ENCODE assay signal across 15 cellular contexts in genomic region chr2:34104601-34105000, GRCh38.
DNase-seq lines count a peak whose midpoint lies in the region; ATAC-seq, FAIRE-seq and TF ChIP-seq lines count a peak whose summit lies in the region.
"Had no signal": no experiment of that assay in that cellular context is flagged by ENCODE, and none has a peak within 500 bp of the region (broad histone marks: within the 10 kb centered on the region; RNA-seq: fewer than 3 reads in every experiment).

No MANE protein-coding gene starts in this region.

- no peaks in the 10 kb centered on the region for H3K9me1 ChIP-seq in keratinocyte (ENCODE audit: control insufficient read depth, extremely low read depth, insufficient read depth, low read length)

- intact Hi-C loops in mammary epithelial cell (cut with micrococcal nuclease): loop anchor here (5.0 kb wide), 1 partner anchor 448 kb away; no protein-coding TSS in a partner anchor
- intact Hi-C loops in stomach (cut with DNase I; ENCODE audit: low total_unique reads): no loop called here

- H3K4me3 ChIP-seq in SK-N-SH (ENCODE audit: low read depth in 2 of 2, low read length in 1 of 2) (no peak overlapping the region), mammary epithelial cell (replicated peaks in 1 of 3; ENCODE audit: insufficient read depth in 1 of 3, low read depth in 2 of 3, low read length in 3 of 3) (no peak overlapping the region), keratinocyte (ENCODE audit: control insufficient read depth in 2 of 3, extremely low read depth in 1 of 3, insufficient read depth in 2 of 3, low read depth in 1 of 3, low read length in 3 of 3) (peak overlapping the region in 2 of 3 experiments; percentile 11), stomach (no peak overlapping the region)
- H3K4me3 ChIP-seq: gastroesophageal sphincter, ovary, Peyer's patch had no signal

- POLR2A ChIA-PET in SK-N-SH (lab: Yijun Ruan, JAX): no interaction called here

- peak overlapping the region; percentile 27 for H2AFZ ChIP-seq in SK-N-SH (ENCODE audit: low read depth)
- H2AFZ ChIP-seq in mammary epithelial cell (ENCODE audit: low read depth, low read length): peak overlapping the region; percentile 13
- H2AFZ ChIP-seq in keratinocyte (ENCODE audit: control insufficient read depth, low read length): peak overlapping the region; percentile 50

- TF ChIP-seq CTCF in SK-N-SH (IDR thresholded peaks at IDR 0.05): no peak
- TF ChIP-seq CTCF in mammary epithelial cell (conservative IDR thresholded peaks at IDR 0.05 in 1 of 2, IDR thresholded peaks at IDR 0.05 in 1 of 2; ENCODE audit: extremely low read depth in 1 of 2, insufficient read depth in 1 of 2, low read depth in 1 of 2, low read length in 2 of 2): no peak
- no peak for TF ChIP-seq CTCF in keratinocyte (optimal IDR thresholded peaks at IDR 0.05 in 1 of 3, IDR thresholded peaks at IDR 0.05 in 1 of 3, conservative IDR thresholded peaks at IDR 0.05 in 1 of 3; ENCODE audit: extremely low read depth in 1 of 3, insufficient read depth in 2 of 3, low read length in 3 of 3)
- TF ChIP-seq CTCF in stomach (IDR thresholded peaks at IDR 0.05): no peak

- H3K27me3 ChIP-seq in SK-N-SH (ENCODE audit: insufficient read depth) (no peaks in the 10 kb centered on the region), mammary epithelial cell (ENCODE audit: insufficient read depth, low read length) (no peaks in the 10 kb centered on the region), keratinocyte (ENCODE audit: control insufficient read depth, extremely low read depth, insufficient read depth, low read length) (no peaks in the 10 kb centered on the region), stomach (no peaks in the 10 kb centered on the region)
- H3K27me3 ChIP-seq: gastroesophageal sphincter, ovary, Peyer's patch had no signal

- H3K9ac ChIP-seq in SK-N-SH (peak overlapping the region; percentile 20; the same call in 1 of the 2 replicates), mammary epithelial cell (ENCODE audit: insufficient read depth, low read length) (no peak overlapping the region), keratinocyte (ENCODE audit: control insufficient read depth, extremely low read depth, insufficient read depth, low read length) (peak overlapping the region; percentile 45)

- TSS peak; percentile 15 for BruUV-seq in mammary epithelial cell (replicated peaks; lab: Mats Ljungman, UMichigan)

- in situ Hi-C loops in mammary epithelial cell (cut with MboI; ENCODE audit: low sequenced_read_pairs in 2 of 2): no loop called here

- H3K79me2 ChIP-seq in SK-N-SH (ENCODE audit: insufficient read depth) (no peaks in the 10 kb centered on the region), mammary epithelial cell (ENCODE audit: insufficient read depth, low read length) (no peaks in the 10 kb centered on the region), keratinocyte (ENCODE audit: control insufficient read depth, insufficient read depth, low read length) (no peaks in the 10 kb centered on the region)

- H4K20me1 ChIP-seq in SK-N-SH (ENCODE audit: insufficient read depth) (no peaks in the 10 kb centered on the region), mammary epithelial cell (ENCODE audit: insufficient read depth, low read length) (no peaks in the 10 kb centered on the region), keratinocyte (ENCODE audit: control insufficient read depth, extremely low read depth, insufficient read depth, low read length) (no peaks in the 10 kb centered on the region)

- peak overlapping the region; percentile 41 for H3K4me2 ChIP-seq in SK-N-SH
- H3K4me2 ChIP-seq in mammary epithelial cell (ENCODE audit: insufficient read depth, low read depth, low read length): peak overlapping the region; percentile 78
- H3K4me2 ChIP-seq in keratinocyte (ENCODE audit: control insufficient read depth, extremely low read depth, insufficient read depth, low read depth, low read length): peak overlapping the region; percentile 79

- H3K27ac ChIP-seq in SK-N-SH (ENCODE audit: low read depth in 2 of 2, low read length in 1 of 2) (peak overlapping the region in 1 of 2 experiments; percentile 82; a peak in 2 of 4 replicates), mammary epithelial cell (ENCODE audit: insufficient read depth, low read depth, low read length) (peak overlapping the region; percentile 73), keratinocyte (ENCODE audit: control insufficient read depth, insufficient read depth, low read length) (peak overlapping the region; percentile 85), stomach (no peak overlapping the region)
- H3K27ac ChIP-seq: 22Rv1, gastroesophageal sphincter, ovary, Peyer's patch had no signal

- no peaks in the 10 kb centered on the region for H3K36me3 ChIP-seq in SK-N-SH (replicated peaks in 1 of 2; ENCODE audit: control insufficient read depth in 1 of 2, insufficient read depth in 2 of 2, low read length in 1 of 2)
- no peaks in the 10 kb centered on the region for H3K36me3 ChIP-seq in mammary epithelial cell (ENCODE audit: insufficient read depth, low read length)
- no peaks in the 10 kb centered on the region for H3K36me3 ChIP-seq in keratinocyte (ENCODE audit: control insufficient read depth in 2 of 2, extremely low read depth in 1 of 2, insufficient read depth in 2 of 2, low read length in 2 of 2)
- H3K36me3 ChIP-seq in stomach: no peaks in the 10 kb centered on the region
- H3K36me3 ChIP-seq: gastroesophageal sphincter, ovary, Peyer's patch had no signal

- TF ChIP-seq POLR2A in stomach (IDR thresholded peaks at IDR 0.05): no peak

- no peaks in the 10 kb centered on the region for H3K9me3 ChIP-seq in SK-N-SH
- H3K9me3 ChIP-seq in mammary epithelial cell (replicated peaks; ENCODE audit: insufficient read depth, low read length): no peaks in the 10 kb centered on the region
- no peaks in the 10 kb centered on the region for H3K9me3 ChIP-seq in keratinocyte (ENCODE audit: control insufficient read depth, low read depth, low read length)
- no peaks in the 10 kb centered on the region for H3K9me3 ChIP-seq in stomach
- H3K9me3 ChIP-seq: gastroesophageal sphincter, ovary, Peyer's patch had no signal

- no peak for TF ChIP-seq RAD21 in SK-N-SH (IDR thresholded peaks at IDR 0.05; ENCODE audit: low read length)

- ATAC-seq in SK-N-SH treated with all-trans-retinoic acid at 6 μM for 48 hours: no peak
- ATAC-seq in GM19467 (IDR thresholded peaks at IDR 0.05; ENCODE audit: unreplicated experiment): no peak
- ATAC-seq: gastroesophageal sphincter had no signal

- H3F3A ChIP-seq in SK-N-SH (replicated peaks; ENCODE audit: insufficient read depth): peaks cover 10% of the 10 kb centered on the region

- H3K9me2 ChIP-seq in SK-N-SH: no peaks in the 10 kb centered on the region

- DNase-seq in SK-N-SH (no peak), mammary epithelial cell (peak; percentile 65), keratinocyte (ENCODE audit: low read depth, low spot score) (no peak), stomach (no peak), hypothalamus (lab: John Stamatoyannopoulos, UW) (no peak), DMS 273 treated with DMSO at 0.1 percent for 48 hours (lab: John Stamatoyannopoulos, UW) (no peak)
- DNase-seq: activated naive CD4-positive, alpha-beta T cell; NCI-H2029; NCI-H69; ovary; Peyer's patch had no signal

- CTCF ChIA-PET in SK-N-SH (lab: Yijun Ruan, JAX): interaction anchor here (1.1 to 2.1 kb wide), 3 partner anchors 7 to 19 kb away, joined by 4 to 7 read pairs (median 5); no protein-coding TSS in a partner anchor
- CTCF ChIA-PET in mammary epithelial cell (lab: Charles Lee; ENCODE audit: low non-redundant PET): no interaction called here

- dilution Hi-C loops in mammary epithelial cell (cut with HindIII; ENCODE audit: low sequenced_read_pairs): no loop called here
- dilution Hi-C loops in keratinocyte (cut with MboI; ENCODE audit: extremely low pct_ligation_motif_present, low sequenced_read_pairs): no loop called here

- TF ChIP-seq EP300 in SK-N-SH (IDR thresholded peaks at IDR 0.05; ENCODE audit: borderline replicate concordance in 1 of 2, low read depth in 1 of 2, low read length in 1 of 2) (no peak), stomach (IDR thresholded peaks at IDR 0.05) (no peak)

- 83% methylated on average over 1 of the region's 1 CpG for WGBS in SK-N-SH (ENCODE audit: low lambda C conversion rate)
- 76% methylated on average over 1 of the region's 1 CpG for WGBS in mammary epithelial cell (ENCODE audit: low coverage, missing lambda C conversion rate)
- 66 to 84% (median 75%) methylated on average over 1 of the region's 1 CpG for WGBS in stomach, 5 donors

- peaks cover 0 to 26% of the 10 kb centered on the region in 2 experiments; a peak in 1 of 4 replicates for H3K4me1 ChIP-seq in SK-N-SH (ENCODE audit: control insufficient read depth in 1 of 2, insufficient read depth in 2 of 2, low read depth in 1 of 2, low read length in 1 of 2)
- peaks cover 17% of the 10 kb centered on the region for H3K4me1 ChIP-seq in mammary epithelial cell (ENCODE audit: insufficient read depth, low read length)
- peaks cover 26% of the 10 kb centered on the region for H3K4me1 ChIP-seq in keratinocyte (ENCODE audit: control insufficient read depth, extremely low read depth, insufficient read depth, low read length)
- no peaks in the 10 kb centered on the region for H3K4me1 ChIP-seq in stomach
- H3K4me1 ChIP-seq: gastroesophageal sphincter, Peyer's patch had no signal

- peak; percentile 53 for FAIRE-seq in keratinocyte (lab: Jason Lieb, UNC)

TF ChIP-seq in SK-N-SH treated with all-trans-retinoic acid at 6 μM for 48 hours, 23 proteins besides CTCF, POLR2A, EP300 and RAD21 (continues in another document):
- no peak for TF ChIP-seq BACH2 (CRISPR knock-in tag; IDR thresholded peaks at IDR 0.05; ENCODE audit: borderline replicate concordance)
- TF ChIP-seq ARNTL (CRISPR knock-in tag; IDR thresholded peaks at IDR 0.05; ENCODE audit: borderline replicate concordance, low read depth): no peak
- TF ChIP-seq GLIS3 (CRISPR knock-in tag; IDR thresholded peaks at IDR 0.05): no peak
- TF ChIP-seq TCF4 (CRISPR knock-in tag; IDR thresholded peaks at IDR 0.05; ENCODE audit: borderline replicate concordance): no peak
- no peak for TF ChIP-seq PPARA (CRISPR knock-in tag; IDR thresholded peaks at IDR 0.05; ENCODE audit: borderline replicate concordance)
- no peak for TF ChIP-seq ESRRG (CRISPR knock-in tag; IDR thresholded peaks at IDR 0.05)
- TF ChIP-seq PATZ1 (CRISPR knock-in tag; IDR thresholded peaks at IDR 0.05; ENCODE audit: borderline replicate concordance): no peak

Comparison
In these comparisons a context has a peak if more than half of its experiments do, and no peak if none do; other contexts are left out.
1. H3K27ac ChIP-seq: peak in mammary epithelial cell (single experiment) and keratinocyte (single experiment); none in stomach (0 of 5).
2. H3K4me3 ChIP-seq: peak in keratinocyte (2 of 3); none in SK-N-SH (0 of 2), mammary epithelial cell (0 of 3) and stomach (0 of 4).
3. Peak in every context shown above with its lines, with median percentiles within 50 percentile points of each other: H2AFZ ChIP-seq and H3K4me2 ChIP-seq.